ENCODE assay signal across 21 cellular contexts in genomic region chr9:673264-673965, GRCh38.
DNase-seq lines count a peak whose midpoint lies in the region; ATAC-seq and TF ChIP-seq lines count a peak whose summit lies in the region.
"Had no signal": no experiment of that assay in that cellular context is flagged by ENCODE, and none has a peak within 500 bp of the region (broad histone marks: within the 10 kb centered on the region; RNA-seq: fewer than 3 reads in every experiment).

No MANE protein-coding gene starts in this region.

- no peak for TF ChIP-seq CTCF in right atrium auricular region (IDR thresholded peaks at IDR 0.05)
- TF ChIP-seq CTCF in neural crest cell (conservative IDR thresholded peaks at IDR 0.05), result no peak

- ATAC-seq in Right ventricle myocardium superior (ENCODE audit: poor library complexity), result no peak
- no peak for ATAC-seq in GM18511 (IDR thresholded peaks at IDR 0.05; ENCODE audit: unreplicated experiment)
- ATAC-seq: stimulated activated effector memory CD8-positive, alpha-beta T cell treated with anti-CD3 and anti-CD28 coated beads, Interleukin-12 subunit alpha, Interleukin-12 subunit beta, amount 100 ng/mL, for 72 hours had no signal

- DNase-seq in right atrium auricular region (ENCODE audit: low spot score) (no peak), Right ventricle myocardium superior (no peak), epithelial cell of prostate (ENCODE audit: low read depth, low spot score) (peak; percentile 86), neural crest cell (ENCODE audit: low read depth, low spot score) (no peak), AG20443 (ENCODE audit: low spot score) (no peak), kidney tubule cell (ENCODE audit: low spot score) (no peak)
- no peak for DNase-seq in activated CD4-positive, alpha-beta T cell treated with anti-CD3 and anti-CD28 coated beads for 4 hours
- DNase-seq: activated CD4-positive, CD25-positive, alpha-beta regulatory T cell treated with anti-CD3 and anti-CD28 coated beads, Interleukin-2, amount 50 U/mL, for 72 hours; activated naive CD4-positive, alpha-beta T cell treated with anti-CD3 and anti-CD28 coated beads for 36 hours; CD4-positive, alpha-beta memory T cell; effector CD4-positive, alpha-beta T cell; MV-4-11; NCI-H2081 treated with DMSO at 0.1 percent for 48 hours; NCI-H774; small intestine; upper lobe of left lung had no signal

- peaks cover 57% of the 10 kb centered on the region for H3K4me1 Mint-ChIP-seq in neural crest cell

- peaks cover 10% of the 10 kb centered on the region for H3K36me3 Mint-ChIP-seq in neural crest cell (ENCODE audit: low read depth)
- H3K36me3 Mint-ChIP-seq: stimulated activated effector memory CD8-positive, alpha-beta T cell treated with anti-CD3 and anti-CD28 coated beads, Interleukin-12 subunit alpha, Interleukin-12 subunit beta, amount 100 ng/mL, for 72 hours had no signal

- intact Hi-C loops in Right ventricle myocardium superior (cut with DNase I), result no loop called here

- peaks cover 0 to 16% of the 10 kb centered on the region in 2 donors for H3K9me3 ChIP-seq in right atrium auricular region

- peaks cover 3% of the 10 kb centered on the region for H3K9me3 Mint-ChIP-seq in neural crest cell

- peak overlapping the region; percentile 9 for H3K4me3 Mint-ChIP-seq in neural crest cell
- H3K4me3 Mint-ChIP-seq: CD4-positive, alpha-beta memory T cell; memory B cell; neural progenitor cell; stimulated activated effector memory CD8-positive, alpha-beta T cell treated with anti-CD3 and anti-CD28 coated beads, Interleukin-12 subunit alpha, Interleukin-12 subunit beta, amount 100 ng/mL, for 72 hours had no signal

- no peaks in the 10 kb centered on the region for H3K27me3 ChIP-seq in right atrium auricular region
- H3K27me3 ChIP-seq: neural progenitor cell, upper lobe of left lung had no signal

- no peak overlapping the region for H3K4me3 ChIP-seq in right atrium auricular region
- H3K4me3 ChIP-seq: neural progenitor cell, upper lobe of left lung had no signal

- H3K36me3 ChIP-seq in right atrium auricular region, result no peaks in the 10 kb centered on the region
- H3K36me3 ChIP-seq: neural progenitor cell, upper lobe of left lung had no signal

- no peak overlapping the region for H3K27ac Mint-ChIP-seq in neural crest cell (ENCODE audit: unreplicated experiment)
- H3K27ac Mint-ChIP-seq: activated naive CD4-positive, alpha-beta T cell treated with anti-CD3 and anti-CD28 coated beads for 36 hours; CD4-positive, alpha-beta memory T cell; memory B cell; stimulated activated effector memory CD8-positive, alpha-beta T cell treated with anti-CD3 and anti-CD28 coated beads, Interleukin-12 subunit alpha, Interleukin-12 subunit beta, amount 100 ng/mL, for 72 hours had no signal

- H3K27ac ChIP-seq in right atrium auricular region, result peak overlapping the region; percentile 14 to 60
- peak overlapping the region; percentile 94 for H3K27ac ChIP-seq in epithelial cell of prostate
- H3K27ac ChIP-seq: neural progenitor cell had no signal

- peaks cover 0 to 35% of the 10 kb centered on the region in 2 donors for H3K4me1 ChIP-seq in right atrium auricular region

- no peaks in the 10 kb centered on the region for H3K27me3 Mint-ChIP-seq in neural crest cell (ENCODE audit: low read depth)
- H3K27me3 Mint-ChIP-seq: brain, memory B cell had no signal
